ENCODE assay signal across 13 cellular contexts in the genomic region with DNA sequence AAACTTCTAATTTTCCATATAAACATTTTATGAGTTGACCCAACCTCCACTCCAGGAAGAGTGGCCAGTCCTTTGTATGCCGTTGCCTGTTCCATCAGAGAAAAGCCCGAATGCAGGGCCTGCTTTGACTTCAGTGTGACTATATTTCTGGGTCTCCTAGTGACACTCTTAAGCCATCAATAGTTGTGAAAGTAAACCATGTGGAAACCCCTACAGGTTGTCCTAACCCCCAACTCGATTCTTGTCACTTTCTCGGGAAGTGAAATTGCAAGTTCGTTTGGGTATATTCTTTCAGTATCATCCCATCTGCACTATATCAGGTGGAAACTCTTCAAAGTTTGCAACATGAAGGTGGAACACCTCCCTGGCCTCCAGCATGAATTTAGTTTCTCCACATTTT. TPM values are rescaled to one million over a fixed set of nuclear protein-coding genes. Genes with fewer than 3 reads are reported as not detected.
"Had no signal": no experiment of that assay in that cellular context is flagged by ENCODE, and none has a peak within 500 bp of the region (broad histone marks: within the 10 kb centered on the region; RNA-seq: fewer than 3 reads in every experiment).

No MANE protein-coding gene starts in this region.

- ATAC-seq: HCT116, K562 had no signal

- H3K4me1 ChIP-seq: HAP-1 had no signal

- FAIRE-seq: HTR-8/SVneo, K562 had no signal

- H3K4me3 Mint-ChIP-seq: HFFc6 had no signal

- H3K36me3 ChIP-seq: HAP-1 had no signal

- H3K27ac Mint-ChIP-seq: HFFc6 had no signal

- H2AFZ ChIP-seq: GM23248 had no signal

- H3K9me3 Mint-ChIP-seq: HFFc6 had no signal

- H3K27ac ChIP-seq: GM23248 had no signal

- H3K9me3 ChIP-seq: HAP-1 had no signal

- H3K9ac ChIP-seq: GM23248 had no signal

- H3K4me3 ChIP-seq: GM23248, HAP-1, K562 had no signal

- DNase-seq: GM23248, GOT3, H7, HFFc6, IMR-90, Kasumi-1, KG1 had no signal

RNA-seq across cellular contexts. Expression of a gene that starts 52.8 kb away (rescaled TPM):
- total RNA-seq: GM23248, H4, HFFc6, HT-29 had no signal
